ENCODE assay signal across 27 cellular contexts in genomic region chr3:143221446-143221845, GRCh38.
DNase-seq lines count a peak whose midpoint lies in the region; ATAC-seq, FAIRE-seq and TF ChIP-seq lines count a peak whose summit lies in the region.
"Had no signal": no experiment of that assay in that cellular context is flagged by ENCODE, and none has a peak within 500 bp of the region (broad histone marks: within the 10 kb centered on the region; RNA-seq: fewer than 3 reads in every experiment).

No MANE protein-coding gene starts in this region.

- TF ChIP-seq CTCF in OCI-LY7 (conservative IDR thresholded peaks at IDR 0.05; ENCODE audit: low read length) (no peak), smooth muscle cell (IDR thresholded peaks at IDR 0.05; ENCODE audit: borderline replicate concordance, insufficient read depth, poor library complexity, severe bottlenecking) (no peak)

- H3K4me3 Mint-ChIP-seq in activated T-helper 17 cell treated with anti-CD3 and anti-CD28 coated beads, Interleukin-2, amount 50 U/mL, for 72 hours, result no peak overlapping the region
- H3K4me3 Mint-ChIP-seq: CD14-positive monocyte; CD8-positive, alpha-beta memory T cell; GM23338; HFFc6 had no signal

- no peak for DNase-seq in GM12892 (ENCODE audit: insufficient read length)
- DNase-seq in OCI-LY7 (ENCODE audit: low spot score), result no peak
- no peak for DNase-seq in smooth muscle cell (lab: John Stamatoyannopoulos, UW; ENCODE audit: unreplicated experiment)
- no peak for DNase-seq in activated CD4-positive, alpha-beta T cell treated with anti-CD3 and anti-CD28 coated beads, Interleukin-2, amount 50 U/mL, for 4 hours
- DNase-seq in NCI-H1436 treated with DMSO at 0.1 percent for 48 hours (lab: John Stamatoyannopoulos, UW), result no peak
- DNase-seq: CD8-positive, alpha-beta memory T cell; DMS 273 treated with DMSO at 0.1 percent for 48 hours; DMS79; GF-D8; HFFc6; NCI-H1105 treated with DMSO at 0.1 percent for 48 hours; NCI-H2029; NCI-H446; NCI-H524 treated with DMSO at 0.1 percent for 48 hours; NCI-H774; NK-92 treated with Interleukin-12 subunit alpha and Interleukin-12 subunit beta, amount 100 ng/mL, for 24 hours; PC-9; Right ventricle myocardium superior had no signal

- peak; percentile 30 for FAIRE-seq in GM12892 (lab: Jason Lieb, UNC)
- FAIRE-seq: GM18507 had no signal

- POLR2A ChIA-PET in OCI-LY7 (lab: Charles Lee), result interaction anchor here (0.7 to 0.8 kb wide), 2 partner anchors 14 to 23 kb away, joined by 3 read pairs; no protein-coding TSS in a partner anchor

- no peak for TF ChIP-seq POLR2A in GM12892 (IDR thresholded peaks at IDR 0.05; ENCODE audit: low read depth, low read length)

- no peaks in the 10 kb centered on the region for H3K27me3 ChIP-seq in BLaER1 treated with 17β-estradiol and CSF1 and Interleukin-3, amounts not matched to agents 10 nM and 100 nM
- H3K27me3 ChIP-seq in smooth muscle cell (ENCODE audit: low read depth), result no peaks in the 10 kb centered on the region
- H3K27me3 ChIP-seq: SJSA1 had no signal

- H3K9ac ChIP-seq in BLaER1 treated with 17β-estradiol and CSF1 and Interleukin-3, amounts not matched to agents 10 nM and 100 nM, result no peak overlapping the region
- H3K9ac ChIP-seq in smooth muscle cell (ENCODE audit: low read depth), result no peak overlapping the region

- whole genome bisulfite sequencing in smooth muscle cell (ENCODE audit: low lambda C conversion rate), result 71% methylated on average over 3 of the region's 3 CpGs

- no peak for ATAC-seq in activated T-helper 17 cell treated with anti-CD3 and anti-CD28 coated beads, Interleukin-2, amount 50 U/mL, for 72 hours (replicated peaks)
- ATAC-seq in HG03439 (IDR thresholded peaks at IDR 0.05; ENCODE audit: unreplicated experiment), result no peak
- ATAC-seq: GM23338 had no signal

- no peaks in the 10 kb centered on the region for H3K79me2 ChIP-seq in OCI-LY7 (ENCODE audit: insufficient read depth, low read depth, low read length)
- no peaks in the 10 kb centered on the region for H3K79me2 ChIP-seq in smooth muscle cell (ENCODE audit: low read depth)

- H3K4me2 ChIP-seq in BLaER1 treated with 17β-estradiol and CSF1 and Interleukin-3, amounts not matched to agents 10 nM and 100 nM, result peak overlapping the region; percentile 1 to 80 (median 50); a peak in 13 of 22 replicates
- H3K4me2 ChIP-seq in OCI-LY7 (ENCODE audit: low read length) (peak overlapping the region; percentile 19; the same call in 1 of the 2 replicates), smooth muscle cell (peak overlapping the region; percentile 80)
- H3K4me2 ChIP-seq: GM23338, PC-9 had no signal

- peaks cover 12% of the 10 kb centered on the region for H3F3A ChIP-seq in smooth muscle cell (ENCODE audit: low read depth)

- H3K36me3 ChIP-seq in BLaER1 treated with 17β-estradiol and CSF1 and Interleukin-3, amounts not matched to agents 10 nM and 100 nM, result no peaks in the 10 kb centered on the region
- no peaks in the 10 kb centered on the region for H3K36me3 ChIP-seq in OCI-LY7 (ENCODE audit: insufficient read depth, low read length)
- no peaks in the 10 kb centered on the region for H3K36me3 ChIP-seq in smooth muscle cell (ENCODE audit: low read depth)
- H3K36me3 ChIP-seq: HAP-1, SJSA1 had no signal

- H3K9me2 ChIP-seq in OCI-LY7 (ENCODE audit: insufficient read depth, low read length), result no peaks in the 10 kb centered on the region

- no peaks in the 10 kb centered on the region for H3K27me3 Mint-ChIP-seq in activated T-helper 17 cell treated with anti-CD3 and anti-CD28 coated beads, Interleukin-2, amount 50 U/mL, for 72 hours
- H3K27me3 Mint-ChIP-seq: CD8-positive, alpha-beta memory T cell had no signal

- H3K9me3 ChIP-seq in BLaER1 treated with 17β-estradiol and CSF1 and Interleukin-3, amounts not matched to agents 10 nM and 100 nM (replicated peaks in 1 of 11), result no peaks in the 10 kb centered on the region
- H3K9me3 ChIP-seq in OCI-LY7 (ENCODE audit: low read length) (no peaks in the 10 kb centered on the region; the same call in 1 of the 2 replicates), smooth muscle cell (replicated peaks; ENCODE audit: low read depth) (no peaks in the 10 kb centered on the region)
- H3K9me3 ChIP-seq: HAP-1, SJSA1 had no signal

- no peak overlapping the region for H3K4me3 ChIP-seq in BLaER1 treated with 17β-estradiol and CSF1 and Interleukin-3, amounts not matched to agents 10 nM and 100 nM
- H3K4me3 ChIP-seq in OCI-LY7 (ENCODE audit: low read depth, low read length, poor library complexity, severe bottlenecking), result no peak overlapping the region
- H3K4me3 ChIP-seq in smooth muscle cell, result no peak overlapping the region
- H3K4me3 ChIP-seq: GM23338, HAP-1, PC-9, SJSA1 had no signal

- intact Hi-C loops in OCI-LY7 (cut with micrococcal nuclease; ENCODE audit: unreplicated experiment), result loop anchor here (2.0 kb wide), 1 partner anchor 103 kb away; the partner anchor contains the start of gene CHST2

- BruUV-seq in OCI-LY7 (replicated peaks; lab: Mats Ljungman, UMichigan), result no TSS peak

- H3K27ac ChIP-seq in BLaER1 treated with 17β-estradiol and CSF1 and Interleukin-3, amounts not matched to agents 10 nM and 100 nM, result 0 out of 22 replicates have a peak overlapping the region, but pooled peaks of 3 of the 11 experiments have one; percentile 1 to 88 (median 87)
- H3K27ac ChIP-seq in OCI-LY7 (ENCODE audit: low read depth, low read length, poor library complexity, severe bottlenecking) (no peak overlapping the region), smooth muscle cell (ENCODE audit: low read depth) (no peak overlapping the region)
- H3K27ac ChIP-seq: HL-60, PC-9, SJSA1 had no signal

- no peaks in the 10 kb centered on the region for H4K20me1 ChIP-seq in BLaER1 treated with 17β-estradiol and CSF1 and Interleukin-3, amounts not matched to agents 10 nM and 100 nM
- H4K20me1 ChIP-seq in OCI-LY7 (ENCODE audit: insufficient read depth, low read length) (no peaks in the 10 kb centered on the region), smooth muscle cell (ENCODE audit: low read depth) (no peaks in the 10 kb centered on the region)

- H3K4me1 ChIP-seq in BLaER1 treated with 17β-estradiol and CSF1 and Interleukin-3, amounts not matched to agents 10 nM and 100 nM, result peaks cover 40 to 61% (median 51%) of the 10 kb centered on the region in 10 experiments
- H3K4me1 ChIP-seq in OCI-LY7 (ENCODE audit: insufficient read depth, low read length, poor library complexity, severe bottlenecking) (peaks cover 54% of the 10 kb centered on the region), smooth muscle cell (ENCODE audit: low read depth) (peaks cover 19% of the 10 kb centered on the region)
- H3K4me1 ChIP-seq: HAP-1 had no signal

- H3K27ac Mint-ChIP-seq in activated T-helper 17 cell treated with anti-CD3 and anti-CD28 coated beads, Interleukin-2, amount 50 U/mL, for 72 hours, result no peak overlapping the region
- H3K27ac Mint-ChIP-seq: CD14-positive monocyte; CD8-positive, alpha-beta memory T cell; GM23338; HFFc6 had no signal

- H3K36me3 Mint-ChIP-seq in activated T-helper 17 cell treated with anti-CD3 and anti-CD28 coated beads, Interleukin-2, amount 50 U/mL, for 72 hours (ENCODE audit: low read depth), result no peaks in the 10 kb centered on the region
- H3K36me3 Mint-ChIP-seq: CD14-positive monocyte; CD8-positive, alpha-beta memory T cell had no signal

- no peaks in the 10 kb centered on the region for H3K4me1 Mint-ChIP-seq in activated T-helper 17 cell treated with anti-CD3 and anti-CD28 coated beads, Interleukin-2, amount 50 U/mL, for 72 hours

- CTCF ChIA-PET in OCI-LY7 (lab: Charles Lee; ENCODE audit: unreplicated experiment), result interaction anchor here (0.6 kb wide), 1 partner anchor 86 kb away, joined by 3 read pairs; no protein-coding TSS in a partner anchor

- H3K9me3 Mint-ChIP-seq in activated T-helper 17 cell treated with anti-CD3 and anti-CD28 coated beads, Interleukin-2, amount 50 U/mL, for 72 hours, result no peaks in the 10 kb centered on the region
- H3K9me3 Mint-ChIP-seq: CD14-positive monocyte; CD8-positive, alpha-beta memory T cell; GM23338; HFFc6 had no signal

- H2AFZ ChIP-seq in OCI-LY7 (ENCODE audit: low read length) (no peak overlapping the region), smooth muscle cell (ENCODE audit: low read depth) (no peak overlapping the region)
- H2AFZ ChIP-seq: GM23338, PC-9 had no signal

Comparison
In these comparisons a context has a peak if more than half of its experiments do, and no peak if none do; other contexts are left out.
1. H3K4me2 ChIP-seq: peak in every context shown above with its lines; median percentile 80 in smooth muscle cell; 50 in BLaER1 treated with 17β-estradiol and CSF1 and Interleukin-3, amounts not matched to agents 10 nM and 100 nM; 19 in OCI-LY7.